In the genomic region with DNA sequence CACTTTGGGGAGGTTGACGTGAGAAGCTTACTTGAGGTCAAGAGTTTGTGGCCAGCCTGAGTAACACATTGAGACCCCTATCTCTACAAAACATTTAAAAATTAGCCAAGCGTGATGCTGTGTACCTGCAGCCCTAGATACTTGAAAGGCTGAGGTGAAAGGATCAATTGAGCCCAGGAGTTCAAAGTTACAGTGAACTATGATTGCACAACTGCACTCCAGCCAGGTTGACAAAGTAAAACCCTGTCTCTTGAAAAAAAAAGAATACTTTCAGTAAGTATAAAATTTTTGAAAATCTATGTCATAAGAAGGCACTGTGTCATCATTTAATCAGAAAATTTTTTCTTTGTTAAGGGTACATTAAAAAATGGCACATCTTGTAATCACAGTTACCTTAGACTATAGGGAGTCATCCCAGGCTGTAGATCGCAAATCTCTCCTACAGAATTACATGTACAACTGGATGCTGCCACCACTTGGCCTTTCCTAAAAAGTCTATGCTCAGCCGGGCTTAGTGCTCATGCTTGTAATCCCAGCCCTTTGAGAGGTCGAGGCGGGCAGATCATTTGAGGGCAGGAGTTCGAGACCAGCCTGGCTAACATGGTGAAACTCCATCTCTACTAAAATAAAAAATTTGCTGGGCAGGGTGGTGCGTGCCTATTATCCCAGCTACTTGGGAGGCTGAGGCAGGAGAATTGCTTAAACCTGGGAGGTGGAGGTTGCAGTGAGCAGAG, we compare ENCODE assay signal across 22 cellular contexts. TPM values are rescaled to one million over a fixed set of nuclear protein-coding genes. Genes with fewer than 3 reads are reported as not detected.
A peak's percentile ranks its signal among the peaks of the same experiment; 100 is the strongest.
DNase-seq lines count a peak whose midpoint lies in the region; ATAC-seq, FAIRE-seq and TF ChIP-seq lines count a peak whose summit lies in the region.
"Had no signal": no experiment of that assay in that cellular context is flagged by ENCODE, and none has a peak within 500 bp of the region (broad histone marks: within the 10 kb centered on the region; RNA-seq: fewer than 3 reads in every experiment).

No MANE protein-coding gene starts in this region.

- no peak for FAIRE-seq in GM12891 (lab: Jason Lieb, UNC)
- FAIRE-seq: astrocyte had no signal

- no peak for TF ChIP-seq POLR2A in GM12891 (IDR thresholded peaks at IDR 0.05; ENCODE audit: low read depth, low read length)

- no peaks in the 10 kb centered on the region for H3K36me3 ChIP-seq in effector memory CD4-positive, alpha-beta T cell (ENCODE audit: control insufficient read depth, insufficient read depth, low read length)
- H3K36me3 ChIP-seq: esophagus squamous epithelium, lower lobe of right lung, thoracic aorta had no signal

- H3K27me3 ChIP-seq in effector memory CD4-positive, alpha-beta T cell (replicated peaks; ENCODE audit: control insufficient read depth, insufficient read depth, low read length, poor library complexity, severe bottlenecking), result no peaks in the 10 kb centered on the region
- H3K27me3 ChIP-seq: esophagus squamous epithelium had no signal

- no peaks in the 10 kb centered on the region for H3K9me3 ChIP-seq in effector memory CD4-positive, alpha-beta T cell (ENCODE audit: control insufficient read depth, low read length)
- H3K9me3 ChIP-seq: esophagus squamous epithelium, lower lobe of right lung, thoracic aorta had no signal

- H3K4me3 ChIP-seq in effector memory CD4-positive, alpha-beta T cell (ENCODE audit: insufficient read depth, low read depth, low read length, poor library complexity, severe bottlenecking), result no peak overlapping the region
- H3K4me3 ChIP-seq: esophagus squamous epithelium, lower lobe of right lung, thoracic aorta had no signal

- no peak overlapping the region for H3K27ac ChIP-seq in effector memory CD4-positive, alpha-beta T cell (ENCODE audit: insufficient read depth, low read length, poor library complexity, severe bottlenecking)
- H3K27ac ChIP-seq: esophagus squamous epithelium, lower lobe of right lung, RWPE1, thoracic aorta had no signal

- ATAC-seq in GM21423 (IDR thresholded peaks at IDR 0.05; ENCODE audit: unreplicated experiment), result peak; percentile 68
- ATAC-seq in HG03521 (IDR thresholded peaks at IDR 0.05; ENCODE audit: unreplicated experiment), result no peak
- ATAC-seq: activated CD4-positive, alpha-beta T cell treated with anti-CD3 and anti-CD28 coated beads for 36 hours; activated naive CD4-positive, alpha-beta T cell treated with anti-CD3 and anti-CD28 coated beads, Interleukin-2, amount 50 U/mL, for 72 hours; lower lobe of right lung; sciatic nerve; stimulated activated naive B cell treated with anti-CD40 and anti-IgM and Interleukin-4, amounts not matched to agents 10 μg/mL and 1 μg/mL and 100 μg/mL, for 72 hours had no signal

- DNase-seq in GM12891 (ENCODE audit: insufficient read length, low spot score) (no peak), NCI-H69 (lab: John Stamatoyannopoulos, UW) (peak; percentile 30), left kidney (ENCODE audit: low read depth, low spot score) (peak; percentile 61), NCI-H187 (lab: John Stamatoyannopoulos, UW) (no peak), T-helper 9 cell (no peak)
- no peak for DNase-seq in effector memory CD4-positive, alpha-beta T cell
- DNase-seq: activated CD4-positive, alpha-beta T cell treated with anti-CD3 and anti-CD28 coated beads for 36 hours; effector CD8-positive, alpha-beta T cell; esophagus squamous epithelium; glutamatergic neuron; H7; lower lobe of right lung; NCI-H1436; stimulated activated naive B cell treated with anti-CD40 and anti-IgM and Interleukin-4, amounts not matched to agents 10 μg/mL and 1 μg/mL and 100 μg/mL, for 72 hours had no signal

- H3K4me1 ChIP-seq in effector memory CD4-positive, alpha-beta T cell (ENCODE audit: control insufficient read depth, insufficient read depth, low read length, poor library complexity, severe bottlenecking), result no peaks in the 10 kb centered on the region
- H3K4me1 ChIP-seq: lower lobe of right lung had no signal

TF ChIP-seq in GM12891, 5 proteins besides CTCF, POLR2A, EP300 and RAD21:
- no peak for TF ChIP-seq SPI1 (IDR thresholded peaks at IDR 0.05; ENCODE audit: low read depth, low read length)
- peak; percentile 35 for TF ChIP-seq PAX5 (IDR thresholded peaks at IDR 0.05; ENCODE audit: insufficient read depth, low read length, severe bottlenecking)

RNA-seq across cellular contexts. Expression of gene MRS2, which starts 17.0 kb away (rescaled TPM):
- polyA plus RNA-seq in GM12891 (2012; ENCODE audit: low read depth, missing spikeins), result 13.8 TPM

RNA-seq across cellular contexts. Expression of gene DCDC2, which starts 27.8 kb away (rescaled TPM):
- 0.03 TPM for polyA plus RNA-seq in GM12891 (2012; ENCODE audit: low read depth, missing spikeins)
- polyA plus RNA-seq: CD14-positive monocyte had no signal

Comparison
In these comparisons a context has a peak if more than half of its experiments do, and no peak if none do; other contexts are left out.
1. DNase-seq: peak in NCI-H69 (single experiment) and left kidney (single experiment); none in GM12891 (single experiment), effector memory CD4-positive, alpha-beta T cell (0 of 3), NCI-H187 (0 of 2) and T-helper 9 cell (single experiment).